ENCODE assay signal across 18 cellular contexts in genomic region chr2:43323810-43324588, GRCh38.
DNase-seq lines count a peak whose midpoint lies in the region; ATAC-seq and TF ChIP-seq lines count a peak whose summit lies in the region.
"Had no signal": no experiment of that assay in that cellular context is flagged by ENCODE, and none has a peak within 500 bp of the region (broad histone marks: within the 10 kb centered on the region; RNA-seq: fewer than 3 reads in every experiment).

No MANE protein-coding gene starts in this region.

- peaks cover 12% of the 10 kb centered on the region for H3K4me1 Mint-ChIP-seq in central memory CD8-positive, alpha-beta T cell
- H3K4me1 Mint-ChIP-seq in osteocyte (ENCODE audit: unreplicated experiment) = peaks cover 46% of the 10 kb centered on the region
- no peaks in the 10 kb centered on the region for H3K4me1 Mint-ChIP-seq in neural progenitor cell
- H3K4me1 Mint-ChIP-seq: activated CD4-positive, alpha-beta T cell treated with anti-CD3 and anti-CD28 coated beads, Interleukin-2, amount 10 ng/mL, durations not matched to agents 7 days and 5 days had no signal

- no peak for DNase-seq in central memory CD8-positive, alpha-beta T cell (ENCODE audit: low spot score in 2 of 2)
- DNase-seq in right atrium auricular region (ENCODE audit: low spot score) (peak; percentile 87), osteocyte (ENCODE audit: extremely low spot score, unreplicated experiment) (no peak), thyroid gland (peak; percentile 84 to 85), neural progenitor cell (ENCODE audit: low spot score) (no peak), H7 (no peak)
- DNase-seq: activated CD4-positive, alpha-beta T cell treated with anti-CD3 and anti-CD28 coated beads, Interleukin-2, amount 10 ng/mL, durations not matched to agents 7 days and 5 days; anterior cingulate cortex; dorsolateral prefrontal cortex; HFFc6; naive thymus-derived CD4-positive, alpha-beta T cell; NCI-H2081; NCI-H774; T-helper 9 cell had no signal

- H3K4me1 ChIP-seq in right atrium auricular region (peaks cover 0 to 39% of the 10 kb centered on the region in 2 donors), thyroid gland (peaks cover 26 to 40% of the 10 kb centered on the region in 2 donors), neural progenitor cell (no peaks in the 10 kb centered on the region)
- H3K4me1 ChIP-seq: BLaER1 had no signal

- H4K20me1 ChIP-seq in neural progenitor cell (ENCODE audit: low read depth) = no peaks in the 10 kb centered on the region
- H4K20me1 ChIP-seq: BLaER1 had no signal

- intact Hi-C loops in thyroid gland (cut with DNase I) = no loop called here

- H3K27ac Mint-ChIP-seq in central memory CD8-positive, alpha-beta T cell (ENCODE audit: low read depth) = peak overlapping the region; percentile 17
- H3K27ac Mint-ChIP-seq in osteocyte (ENCODE audit: unreplicated experiment) (peak overlapping the region; percentile 73), neural progenitor cell (no peak overlapping the region)
- H3K27ac Mint-ChIP-seq: activated CD4-positive, alpha-beta T cell treated with anti-CD3 and anti-CD28 coated beads, Interleukin-2, amount 10 ng/mL, durations not matched to agents 7 days and 5 days; HFFc6 had no signal

- no peaks in the 10 kb centered on the region for H3K9me3 ChIP-seq in right atrium auricular region
- H3K9me3 ChIP-seq in thyroid gland = no peaks in the 10 kb centered on the region
- H3K9me3 ChIP-seq in neural progenitor cell (ENCODE audit: low read depth) = no peaks in the 10 kb centered on the region
- H3K9me3 ChIP-seq: BLaER1 had no signal

- H3K4me3 ChIP-seq in right atrium auricular region = no peak overlapping the region
- H3K4me3 ChIP-seq in thyroid gland (replicated peaks in 1 of 3) = no peak overlapping the region
- H3K4me3 ChIP-seq in neural progenitor cell = no peak overlapping the region
- H3K4me3 ChIP-seq in H7 (ENCODE audit: insufficient read depth, low read depth, low read length) = no peak overlapping the region
- H3K4me3 ChIP-seq: BLaER1, dorsolateral prefrontal cortex had no signal

- no peak for ATAC-seq in central memory CD8-positive, alpha-beta T cell (replicated peaks; ENCODE audit: extremely low read depth, poor library complexity, severe bottlenecking)
- no peak for ATAC-seq in HG02870 (IDR thresholded peaks at IDR 0.05; ENCODE audit: unreplicated experiment)
- ATAC-seq in HG02840 (IDR thresholded peaks at IDR 0.05; ENCODE audit: low FRiP score, unreplicated experiment) = no peak
- ATAC-seq: naive thymus-derived CD4-positive, alpha-beta T cell had no signal

- H2AFZ ChIP-seq in neural progenitor cell (replicated peaks) = no peak overlapping the region

- TF ChIP-seq CTCF in right atrium auricular region (IDR thresholded peaks at IDR 0.05) = no peak
- no peak for TF ChIP-seq CTCF in osteocyte (IDR thresholded peaks at IDR 0.05)
- no peak for TF ChIP-seq CTCF in thyroid gland (IDR thresholded peaks at IDR 0.05)
- no peak for TF ChIP-seq CTCF in neural progenitor cell (IDR thresholded peaks at IDR 0.05)

- no peaks in the 10 kb centered on the region for H3K79me2 ChIP-seq in neural progenitor cell (ENCODE audit: low read depth)

- H3K36me3 ChIP-seq in right atrium auricular region (no peaks in the 10 kb centered on the region), thyroid gland (no peaks in the 10 kb centered on the region), neural progenitor cell (no peaks in the 10 kb centered on the region), H7 (replicated peaks; ENCODE audit: control insufficient read depth, insufficient read depth, low read length) (no peaks in the 10 kb centered on the region)

- no peaks in the 10 kb centered on the region for H3K9me3 Mint-ChIP-seq in central memory CD8-positive, alpha-beta T cell
- H3K9me3 Mint-ChIP-seq in osteocyte (ENCODE audit: unreplicated experiment) (peaks cover 4% of the 10 kb centered on the region), neural progenitor cell (no peaks in the 10 kb centered on the region)
- H3K9me3 Mint-ChIP-seq: activated CD4-positive, alpha-beta T cell treated with anti-CD3 and anti-CD28 coated beads, Interleukin-2, amount 10 ng/mL, durations not matched to agents 7 days and 5 days; naive thymus-derived CD4-positive, alpha-beta T cell had no signal

- H3K27me3 ChIP-seq in right atrium auricular region (no peaks in the 10 kb centered on the region), thyroid gland (no peaks in the 10 kb centered on the region), neural progenitor cell (no peaks in the 10 kb centered on the region), H7 (ENCODE audit: control insufficient read depth, insufficient read depth, low read length) (no peaks in the 10 kb centered on the region)
- H3K27me3 ChIP-seq: BLaER1, dorsolateral prefrontal cortex had no signal

- H3K9ac ChIP-seq in neural progenitor cell = no peak overlapping the region
- H3K9ac ChIP-seq: BLaER1 had no signal

- no peak overlapping the region for H3K4me3 Mint-ChIP-seq in central memory CD8-positive, alpha-beta T cell
- H3K4me3 Mint-ChIP-seq in osteocyte (ENCODE audit: unreplicated experiment) (no peak overlapping the region), neural progenitor cell (no peak overlapping the region)
- H3K4me3 Mint-ChIP-seq: activated CD4-positive, alpha-beta T cell treated with anti-CD3 and anti-CD28 coated beads, Interleukin-2, amount 10 ng/mL, durations not matched to agents 7 days and 5 days; HFFc6; naive thymus-derived CD4-positive, alpha-beta T cell had no signal

- no peak overlapping the region for H3K4me2 ChIP-seq in neural progenitor cell
- H3K4me2 ChIP-seq: BLaER1 had no signal

- TF ChIP-seq POLR2A in thyroid gland (IDR thresholded peaks at IDR 0.05) = no peak

- no peaks in the 10 kb centered on the region for H3F3A ChIP-seq in neural progenitor cell (ENCODE audit: low read depth)

- no peaks in the 10 kb centered on the region for H3K27me3 Mint-ChIP-seq in central memory CD8-positive, alpha-beta T cell
- H3K27me3 Mint-ChIP-seq in osteocyte (ENCODE audit: unreplicated experiment) (no peaks in the 10 kb centered on the region), neural progenitor cell (ENCODE audit: insufficient read depth, low read depth) (no peaks in the 10 kb centered on the region)
- H3K27me3 Mint-ChIP-seq: activated CD4-positive, alpha-beta T cell treated with anti-CD3 and anti-CD28 coated beads, Interleukin-2, amount 10 ng/mL, durations not matched to agents 7 days and 5 days; naive thymus-derived CD4-positive, alpha-beta T cell had no signal

- peaks cover 8% of the 10 kb centered on the region for H3K36me3 Mint-ChIP-seq in central memory CD8-positive, alpha-beta T cell (ENCODE audit: insufficient read depth)
- H3K36me3 Mint-ChIP-seq in osteocyte (ENCODE audit: unreplicated experiment) (peaks cover 8% of the 10 kb centered on the region), neural progenitor cell (peaks cover 5% of the 10 kb centered on the region)

- H3K27ac ChIP-seq in right atrium auricular region (peak overlapping the region; percentile 70 to 74), thyroid gland (peak overlapping the region; percentile 54 to 73 (median 66)), neural progenitor cell (no peak overlapping the region)
- H3K27ac ChIP-seq: BLaER1, dorsolateral prefrontal cortex, RWPE1 had no signal

- 54 to 55% methylated on average over 6 of the region's 6 CpGs for WGBS in thyroid gland, 2 donors

Comparison
In these comparisons a context has a peak if more than half of its experiments do, and no peak if none do; other contexts are left out.
1. DNase-seq: peak in right atrium auricular region (single experiment) and thyroid gland (2 of 2); none in central memory CD8-positive, alpha-beta T cell (0 of 2), osteocyte (single experiment), neural progenitor cell (single experiment) and H7 (single experiment).